In genomic region chr5:18404039-18404438, GRCh38 we compare ENCODE assay signal across 25 cellular contexts.
"Had no signal": no experiment of that assay in that cellular context is flagged by ENCODE, and none has a peak within 500 bp of the region (broad histone marks: within the 10 kb centered on the region; RNA-seq: fewer than 3 reads in every experiment).

No MANE protein-coding gene starts in this region.

- H3K27ac ChIP-seq: ovary, right atrium auricular region, right lobe of liver, tibial nerve had no signal

- H3K9me3 ChIP-seq: mucosa of descending colon, ovary, right atrium auricular region, right lobe of liver, tibial nerve had no signal

- H3K4me1 ChIP-seq: right atrium auricular region, right lobe of liver, tibial nerve had no signal

- H3K27me3 ChIP-seq: ovary, right atrium auricular region, right lobe of liver, tibial nerve had no signal

- H3K4me3 Mint-ChIP-seq: mesothelial cell of epicardium; naive thymus-derived CD4-positive, alpha-beta T cell; natural killer cell treated with Interleukin-12 subunit alpha and Interleukin-12 subunit beta and Interleukin-15 and Interleukin-18, amount 100 ng/mL, for 72 hours; stimulated activated memory B cell treated with anti-CD40 and anti-IgM and Interleukin-4, amounts not matched to agents 10 μg/mL and 1 μg/mL and 100 μg/mL, for 72 hours; stimulated activated naive CD8-positive, alpha-beta T cell treated with anti-CD3 and anti-CD28 coated beads, Interleukin-15, amount 100 ng/mL, for 72 hours; type B pancreatic cell had no signal

- H3K9me3 Mint-ChIP-seq: mesothelial cell of epicardium; natural killer cell treated with Interleukin-12 subunit alpha and Interleukin-12 subunit beta and Interleukin-15 and Interleukin-18, amount 100 ng/mL, for 72 hours; stimulated activated memory B cell treated with anti-CD40 and anti-IgM and Interleukin-4, amounts not matched to agents 10 μg/mL and 1 μg/mL and 100 μg/mL, for 72 hours; type B pancreatic cell had no signal

- H3K27me3 Mint-ChIP-seq: naive thymus-derived CD4-positive, alpha-beta T cell; natural killer cell treated with Interleukin-12 subunit alpha and Interleukin-12 subunit beta and Interleukin-15 and Interleukin-18, amount 100 ng/mL, for 72 hours; progenitor cell of endocrine pancreas; stimulated activated memory B cell treated with anti-CD40 and anti-IgM and Interleukin-4, amounts not matched to agents 10 μg/mL and 1 μg/mL and 100 μg/mL, for 72 hours; stimulated activated naive CD8-positive, alpha-beta T cell treated with anti-CD3 and anti-CD28 coated beads, Interleukin-15, amount 100 ng/mL, for 72 hours had no signal

- ATAC-seq: left cardiac atrium; left lobe of liver; mucosa of descending colon; naive thymus-derived CD4-positive, alpha-beta T cell; natural killer cell treated with Interleukin-12 subunit alpha and Interleukin-12 subunit beta and Interleukin-15 and Interleukin-18, amount 100 ng/mL, for 72 hours; right lobe of liver; stimulated activated memory B cell treated with anti-CD40 and anti-IgM and Interleukin-4, amounts not matched to agents 10 μg/mL and 1 μg/mL and 100 μg/mL, for 72 hours; stimulated activated naive CD8-positive, alpha-beta T cell treated with anti-CD3 and anti-CD28 coated beads, Interleukin-15, amount 100 ng/mL, for 72 hours had no signal

- H3K4me3 ChIP-seq: lung, mucosa of descending colon, ovary, right atrium auricular region, right lobe of liver, smooth muscle cell, tibial nerve had no signal

- H3K36me3 ChIP-seq: ovary, right atrium auricular region, right lobe of liver, tibial nerve had no signal

- H3K27ac Mint-ChIP-seq: mesothelial cell of epicardium; naive thymus-derived CD4-positive, alpha-beta T cell; natural killer cell treated with Interleukin-12 subunit alpha and Interleukin-12 subunit beta and Interleukin-15 and Interleukin-18, amount 100 ng/mL, for 72 hours; progenitor cell of endocrine pancreas; stimulated activated memory B cell treated with anti-CD40 and anti-IgM and Interleukin-4, amounts not matched to agents 10 μg/mL and 1 μg/mL and 100 μg/mL, for 72 hours; stimulated activated naive CD8-positive, alpha-beta T cell treated with anti-CD3 and anti-CD28 coated beads, Interleukin-15, amount 100 ng/mL, for 72 hours; type B pancreatic cell had no signal

- H3K36me3 Mint-ChIP-seq: mesothelial cell of epicardium; naive thymus-derived CD4-positive, alpha-beta T cell; natural killer cell treated with Interleukin-12 subunit alpha and Interleukin-12 subunit beta and Interleukin-15 and Interleukin-18, amount 100 ng/mL, for 72 hours; stimulated activated memory B cell treated with anti-CD40 and anti-IgM and Interleukin-4, amounts not matched to agents 10 μg/mL and 1 μg/mL and 100 μg/mL, for 72 hours; type B pancreatic cell had no signal

- DNase-seq: hippocampal formation; kidney glomerular epithelial cell; left cardiac atrium; mesendoderm; mucosa of descending colon; naive thymus-derived CD4-positive, alpha-beta T cell; ovary; right lobe of liver; stimulated activated CD4-positive, alpha-beta T cell treated with anti-CD3 and anti-CD28 coated beads, Interleukin-1b, Interleukin-23, amount 100 ng/mL, for 48 hours; stimulated activated CD4-positive, alpha-beta T cell treated with anti-CD3 and anti-CD28 coated beads, Interleukin-2, amount 100 ng/mL, for 48 hours; stimulated activated CD4-positive, alpha-beta T cell treated with anti-CD3 and anti-CD28 coated beads, Interleukin-4, amount 100 ng/mL, for 4 hours; stimulated activated CD8-positive, alpha-beta memory T cell treated with anti-CD3 and anti-CD28 coated beads, Interleukin-4, amount 100 ng/mL, for 48 hours; stimulated activated naive CD4-positive, alpha-beta T cell treated with Interleukin-2 at 50 U/mL for 16 hours; stimulated activated naive CD8-positive, alpha-beta T cell treated with anti-CD3 and anti-CD28 coated beads, Interleukin-15, amount 100 ng/mL, for 72 hours; substantia nigra had no signal

- H3K4me1 Mint-ChIP-seq: mesothelial cell of epicardium; naive thymus-derived CD4-positive, alpha-beta T cell; stimulated activated memory B cell treated with anti-CD40 and anti-IgM and Interleukin-4, amounts not matched to agents 10 μg/mL and 1 μg/mL and 100 μg/mL, for 72 hours; stimulated activated naive CD8-positive, alpha-beta T cell treated with anti-CD3 and anti-CD28 coated beads, Interleukin-15, amount 100 ng/mL, for 72 hours had no signal
